23 cellular contexts compared by ENCODE assay signal in the genomic region with DNA sequence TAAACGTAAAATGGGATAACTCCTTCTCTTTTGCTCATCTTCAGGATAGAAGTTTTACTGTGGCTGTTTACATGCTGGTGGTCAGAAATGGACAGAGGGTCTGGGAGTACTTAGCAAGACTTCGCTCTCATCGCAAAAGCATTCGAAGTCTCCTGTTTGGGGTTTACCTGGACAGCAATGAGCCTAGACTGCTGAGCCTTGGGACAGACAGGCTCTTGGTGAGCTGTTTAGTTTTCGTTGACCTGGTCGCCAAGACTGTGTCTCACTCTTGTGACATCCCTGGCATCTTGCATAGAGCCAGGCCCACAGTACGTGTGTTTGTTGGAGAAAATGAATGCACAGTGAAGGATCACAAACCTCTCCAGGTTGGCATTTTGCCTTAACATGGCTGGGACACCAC. TPM values are rescaled to one million over a fixed set of nuclear protein-coding genes. Genes with fewer than 3 reads are reported as not detected.
"Had no signal": no experiment of that assay in that cellular context is flagged by ENCODE, and none has a peak within 500 bp of the region (broad histone marks: within the 10 kb centered on the region; RNA-seq: fewer than 3 reads in every experiment).

No MANE protein-coding gene starts in this region.

- H3K27ac Mint-ChIP-seq: IgD-negative memory B cell had no signal

- ATAC-seq: K562 had no signal

- H3K9me3 ChIP-seq: MG63, SJSA1 had no signal

- H3K27ac ChIP-seq: HL-60, KMS-11, SJSA1, SK-N-MC had no signal

- H3K9ac ChIP-seq: KMS-11 had no signal

- H3K4me2 ChIP-seq: KMS-11 had no signal

- H3K27me3 ChIP-seq: MG63, SJSA1 had no signal

- FAIRE-seq: HTR-8/SVneo, K562, RCC 7860 had no signal

- H3K4me3 ChIP-seq: K562, MG63, SJSA1, SK-N-MC had no signal

- H3K9me3 Mint-ChIP-seq: IgD-negative memory B cell had no signal

- DNase-seq: MG63, NCI-H1092, NCI-H1105 treated with DMSO at 0.1 percent for 48 hours, NCI-H1417 treated with DMSO at 0.1 percent for 48 hours, NCI-H187, NCI-H2029, NCI-H2171 treated with DMSO at 0.1 percent for 48 hours, NCI-H345, NCI-H446 treated with DMSO at 0.1 percent for 48 hours, NCI-H510A treated with DMSO at 0.1 percent for 48 hours, NCI-H526, NCI-H82, Right ventricle myocardium superior, RPMI8226, SIG-M5 had no signal

- H3K4me3 Mint-ChIP-seq: IgD-negative memory B cell had no signal

RNA-seq across cellular contexts. Expression of gene CFAP251, which starts 42.1 kb away (rescaled TPM):
- polyA plus RNA-seq: IgD-negative memory B cell had no signal
